In genomic region chr9:105375323-105375722, GRCh38 we compare ENCODE assay signal across 28 cellular contexts.
"Had no signal": no experiment of that assay in that cellular context is flagged by ENCODE, and none has a peak within 500 bp of the region (broad histone marks: within the 10 kb centered on the region; RNA-seq: fewer than 3 reads in every experiment).

No MANE protein-coding gene starts in this region.

- FAIRE-seq: colon, endometrium, endothelial cell of umbilical vein, frontal cortex had no signal

- H3K4me3 ChIP-seq: colonic mucosa, coronary artery, dorsolateral prefrontal cortex, esophagus muscularis mucosa, esophagus squamous epithelium, gastrocnemius medialis, gastroesophageal sphincter, heart left ventricle, heart right ventricle had no signal

- H3K9me3 ChIP-seq: colonic mucosa, esophagus muscularis mucosa, esophagus squamous epithelium, gastrocnemius medialis, gastroesophageal sphincter, heart left ventricle, heart right ventricle had no signal

- ATAC-seq: effector memory CD8-positive, alpha-beta T cell; esophagus mucosa; foreskin keratinocyte; gastrocnemius medialis; gastroesophageal sphincter; heart left ventricle; heart right ventricle had no signal

- H3K27me3 ChIP-seq: colonic mucosa, dorsolateral prefrontal cortex, esophagus muscularis mucosa, esophagus squamous epithelium, foreskin keratinocyte, gastrocnemius medialis, gastroesophageal sphincter, heart left ventricle, heart right ventricle had no signal

- H3K36me3 ChIP-seq: colonic mucosa had no signal

- H3K27ac ChIP-seq: colonic mucosa, coronary artery, epithelial cell of prostate, esophagus muscularis mucosa, esophagus squamous epithelium, foreskin keratinocyte, gastrocnemius medialis, gastroesophageal sphincter, heart left ventricle, heart right ventricle had no signal

- H3K4me1 ChIP-seq: colonic mucosa, esophagus muscularis mucosa, esophagus squamous epithelium, foreskin keratinocyte, gastrocnemius medialis, gastroesophageal sphincter, heart left ventricle, heart right ventricle had no signal

- DNase-seq: colonic mucosa; cortex of kidney; dermis blood vessel endothelial cell; dorsolateral prefrontal cortex; effector CD4-positive, alpha-beta T cell; effector CD8-positive, alpha-beta T cell; effector memory CD4-positive, alpha-beta T cell; effector memory CD8-positive, alpha-beta T cell; endodermal cell; erythroblast; esophagus squamous epithelium; foreskin fibroblast; foreskin keratinocyte; foreskin melanocyte; gastrocnemius medialis; glutamatergic neuron; head of caudate nucleus; heart left ventricle; heart right ventricle had no signal
